In the genomic region with DNA sequence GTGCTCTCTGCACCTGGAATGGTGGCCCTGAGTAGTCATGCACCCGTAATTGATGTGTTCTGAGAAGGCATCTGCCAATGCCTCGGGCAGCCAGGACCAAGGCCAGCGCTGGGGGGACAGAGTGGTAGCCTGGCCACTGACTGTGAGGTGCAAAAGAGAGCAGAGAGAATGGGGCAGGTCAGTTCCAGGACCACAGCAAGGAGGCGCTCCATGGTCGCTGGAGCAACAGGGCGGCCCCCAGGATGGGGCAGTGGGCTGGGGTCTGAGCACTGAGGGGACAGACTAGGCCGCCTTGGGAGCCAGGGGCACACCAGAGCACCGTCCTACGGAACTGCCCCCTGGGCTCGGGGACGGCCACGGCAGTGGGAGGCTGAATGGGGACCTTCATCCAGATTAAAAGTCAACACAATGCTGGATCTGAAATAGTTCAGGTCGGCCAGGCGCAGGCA, we compare ENCODE assay signal across 1 cellular context.
A peak's percentile ranks its signal among the peaks of the same experiment; 100 is the strongest.
TF ChIP-seq lines count a peak whose summit lies in the region.

No MANE protein-coding gene starts in this region.

TF ChIP-seq in HepG2, 621 proteins besides CTCF, POLR2A, EP300 and RAD21:
- TF ChIP-seq, protein P1, sequence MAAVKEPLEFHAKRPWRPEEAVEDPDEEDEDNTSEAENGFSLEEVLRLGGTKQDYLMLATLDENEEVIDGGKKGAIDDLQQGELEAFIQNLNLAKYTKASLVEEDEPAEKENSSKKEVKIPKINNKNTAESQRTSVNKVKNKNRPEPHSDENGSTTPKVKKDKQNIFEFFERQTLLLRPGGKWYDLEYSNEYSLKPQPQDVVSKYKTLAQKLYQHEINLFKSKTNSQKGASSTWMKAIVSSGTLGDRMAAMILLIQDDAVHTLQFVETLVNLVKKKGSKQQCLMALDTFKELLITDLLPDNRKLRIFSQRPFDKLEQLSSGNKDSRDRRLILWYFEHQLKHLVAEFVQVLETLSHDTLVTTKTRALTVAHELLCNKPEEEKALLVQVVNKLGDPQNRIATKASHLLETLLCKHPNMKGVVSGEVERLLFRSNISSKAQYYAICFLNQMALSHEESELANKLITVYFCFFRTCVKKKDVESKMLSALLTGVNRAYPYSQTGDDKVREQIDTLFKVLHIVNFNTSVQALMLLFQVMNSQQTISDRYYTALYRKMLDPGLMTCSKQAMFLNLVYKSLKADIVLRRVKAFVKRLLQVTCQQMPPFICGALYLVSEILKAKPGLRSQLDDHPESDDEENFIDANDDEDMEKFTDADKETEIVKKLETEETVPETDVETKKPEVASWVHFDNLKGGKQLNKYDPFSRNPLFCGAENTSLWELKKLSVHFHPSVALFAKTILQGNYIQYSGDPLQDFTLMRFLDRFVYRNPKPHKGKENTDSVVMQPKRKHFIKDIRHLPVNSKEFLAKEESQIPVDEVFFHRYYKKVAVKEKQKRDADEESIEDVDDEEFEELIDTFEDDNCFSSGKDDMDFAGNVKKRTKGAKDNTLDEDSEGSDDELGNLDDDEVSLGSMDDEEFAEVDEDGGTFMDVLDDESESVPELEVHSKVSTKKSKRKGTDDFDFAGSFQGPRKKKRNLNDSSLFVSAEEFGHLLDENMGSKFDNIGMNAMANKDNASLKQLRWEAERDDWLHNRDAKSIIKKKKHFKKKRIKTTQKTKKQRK (IDR thresholded peaks at IDR 0.05; ENCODE audit: low read length) = no peak
- TF ChIP-seq TARDBP (CRISPR knock-in tag; IDR thresholded peaks at IDR 0.05) = no peak
- TF ChIP-seq ZNF563 (CRISPR knock-in tag; IDR thresholded peaks at IDR 0.05) = no peak
- TF ChIP-seq, protein P2, sequence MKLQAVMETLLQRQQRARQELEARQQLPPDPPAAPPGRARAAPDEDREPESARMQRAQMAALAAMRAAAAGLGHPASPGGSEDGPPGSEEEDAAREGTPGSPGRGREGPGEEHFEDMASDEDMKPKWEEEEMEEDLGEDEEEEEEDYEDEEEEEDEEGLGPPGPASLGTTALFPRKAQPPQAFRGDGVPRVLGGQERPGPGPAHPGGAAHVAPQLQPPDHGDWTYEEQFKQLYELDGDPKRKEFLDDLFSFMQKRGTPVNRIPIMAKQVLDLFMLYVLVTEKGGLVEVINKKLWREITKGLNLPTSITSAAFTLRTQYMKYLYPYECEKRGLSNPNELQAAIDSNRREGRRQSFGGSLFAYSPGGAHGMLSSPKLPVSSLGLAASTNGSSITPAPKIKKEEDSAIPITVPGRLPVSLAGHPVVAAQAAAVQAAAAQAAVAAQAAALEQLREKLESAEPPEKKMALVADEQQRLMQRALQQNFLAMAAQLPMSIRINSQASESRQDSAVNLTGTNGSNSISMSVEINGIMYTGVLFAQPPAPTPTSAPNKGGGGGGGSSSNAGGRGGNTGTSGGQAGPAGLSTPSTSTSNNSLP (IDR thresholded peaks at IDR 0.05; ENCODE audit: low read depth, low read length) = no peak
- TF ChIP-seq, protein P3, sequence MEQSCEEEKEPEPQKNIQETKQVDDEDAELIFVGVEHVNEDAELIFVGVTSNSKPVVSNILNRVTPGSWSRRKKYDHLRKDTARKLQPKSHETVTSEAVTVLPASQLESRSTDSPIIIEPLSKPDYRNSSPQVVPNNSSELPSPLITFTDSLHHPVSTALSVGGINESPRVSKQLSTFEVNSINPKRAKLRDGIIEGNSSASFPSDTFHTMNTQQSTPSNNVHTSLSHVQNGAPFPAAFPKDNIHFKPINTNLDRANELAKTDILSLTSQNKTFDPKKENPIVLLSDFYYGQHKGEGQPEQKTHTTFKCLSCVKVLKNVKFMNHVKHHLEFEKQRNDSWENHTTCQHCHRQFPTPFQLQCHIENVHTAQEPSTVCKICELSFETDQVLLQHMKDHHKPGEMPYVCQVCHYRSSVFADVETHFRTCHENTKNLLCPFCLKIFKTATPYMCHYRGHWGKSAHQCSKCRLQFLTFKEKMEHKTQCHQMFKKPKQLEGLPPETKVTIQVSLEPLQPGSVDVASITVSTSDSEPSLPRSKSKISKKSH (CRISPR knock-in tag; IDR thresholded peaks at IDR 0.05; ENCODE audit: borderline replicate concordance) = no peak
- no peak for TF ChIP-seq SALL1 (CRISPR knock-in tag; IDR thresholded peaks at IDR 0.05)
- TF ChIP-seq, protein P4, sequence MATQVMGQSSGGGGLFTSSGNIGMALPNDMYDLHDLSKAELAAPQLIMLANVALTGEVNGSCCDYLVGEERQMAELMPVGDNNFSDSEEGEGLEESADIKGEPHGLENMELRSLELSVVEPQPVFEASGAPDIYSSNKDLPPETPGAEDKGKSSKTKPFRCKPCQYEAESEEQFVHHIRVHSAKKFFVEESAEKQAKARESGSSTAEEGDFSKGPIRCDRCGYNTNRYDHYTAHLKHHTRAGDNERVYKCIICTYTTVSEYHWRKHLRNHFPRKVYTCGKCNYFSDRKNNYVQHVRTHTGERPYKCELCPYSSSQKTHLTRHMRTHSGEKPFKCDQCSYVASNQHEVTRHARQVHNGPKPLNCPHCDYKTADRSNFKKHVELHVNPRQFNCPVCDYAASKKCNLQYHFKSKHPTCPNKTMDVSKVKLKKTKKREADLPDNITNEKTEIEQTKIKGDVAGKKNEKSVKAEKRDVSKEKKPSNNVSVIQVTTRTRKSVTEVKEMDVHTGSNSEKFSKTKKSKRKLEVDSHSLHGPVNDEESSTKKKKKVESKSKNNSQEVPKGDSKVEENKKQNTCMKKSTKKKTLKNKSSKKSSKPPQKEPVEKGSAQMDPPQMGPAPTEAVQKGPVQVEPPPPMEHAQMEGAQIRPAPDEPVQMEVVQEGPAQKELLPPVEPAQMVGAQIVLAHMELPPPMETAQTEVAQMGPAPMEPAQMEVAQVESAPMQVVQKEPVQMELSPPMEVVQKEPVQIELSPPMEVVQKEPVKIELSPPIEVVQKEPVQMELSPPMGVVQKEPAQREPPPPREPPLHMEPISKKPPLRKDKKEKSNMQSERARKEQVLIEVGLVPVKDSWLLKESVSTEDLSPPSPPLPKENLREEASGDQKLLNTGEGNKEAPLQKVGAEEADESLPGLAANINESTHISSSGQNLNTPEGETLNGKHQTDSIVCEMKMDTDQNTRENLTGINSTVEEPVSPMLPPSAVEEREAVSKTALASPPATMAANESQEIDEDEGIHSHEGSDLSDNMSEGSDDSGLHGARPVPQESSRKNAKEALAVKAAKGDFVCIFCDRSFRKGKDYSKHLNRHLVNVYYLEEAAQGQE (IDR thresholded peaks at IDR 0.05; ENCODE audit: borderline replicate concordance in 1 of 2, low read depth in 1 of 2, low read length in 2 of 2) = peak; percentile 24 to 81
TF ChIP-seq in HepG2: peak in this region for 1.
